ENCODE assay signal across 18 cellular contexts in genomic region chr11:120603071-120603470, GRCh38.
DNase-seq lines count a peak whose midpoint lies in the region; ATAC-seq, FAIRE-seq and TF ChIP-seq lines count a peak whose summit lies in the region.
"Had no signal": no experiment of that assay in that cellular context is flagged by ENCODE, and none has a peak within 500 bp of the region (broad histone marks: within the 10 kb centered on the region; RNA-seq: fewer than 3 reads in every experiment).

No MANE protein-coding gene starts in this region.

- H3K27me3 Mint-ChIP-seq in neural progenitor cell (ENCODE audit: insufficient read depth, low read depth), result peaks cover 40% of the 10 kb centered on the region

- H3K36me3 Mint-ChIP-seq in neural progenitor cell, result peaks cover 2% of the 10 kb centered on the region
- H3K36me3 Mint-ChIP-seq: CD4-positive, alpha-beta memory T cell; IgD-negative memory B cell had no signal

- H4K20me1 ChIP-seq in neural progenitor cell (ENCODE audit: low read depth), result peaks cover 1% of the 10 kb centered on the region

- H3K9me3 Mint-ChIP-seq in neural progenitor cell, result no peaks in the 10 kb centered on the region
- H3K9me3 Mint-ChIP-seq: CD4-positive, alpha-beta memory T cell; IgD-negative memory B cell had no signal

- no peak overlapping the region for H3K4me3 Mint-ChIP-seq in neural progenitor cell
- H3K4me3 Mint-ChIP-seq: B cell; CD4-positive, alpha-beta memory T cell; IgD-negative memory B cell had no signal

- peak overlapping the region; percentile 67 for H3K27ac Mint-ChIP-seq in neural progenitor cell
- H3K27ac Mint-ChIP-seq: B cell; CD4-positive, alpha-beta memory T cell; IgD-negative memory B cell had no signal

- no peak overlapping the region for H2AFZ ChIP-seq in neural progenitor cell (replicated peaks)
- H2AFZ ChIP-seq: GM23248 had no signal

- no peaks in the 10 kb centered on the region for H3F3A ChIP-seq in neural progenitor cell (ENCODE audit: low read depth)

- no peaks in the 10 kb centered on the region for H3K79me2 ChIP-seq in neural progenitor cell (ENCODE audit: low read depth)

- H3K36me3 ChIP-seq in bronchial epithelial cell (ENCODE audit: control insufficient read depth, insufficient read depth, low read length) (no peaks in the 10 kb centered on the region), neural progenitor cell (no peaks in the 10 kb centered on the region)

- no peak for ATAC-seq in HG03159 (IDR thresholded peaks at IDR 0.05; ENCODE audit: unreplicated experiment)

- DNase-seq in HTR-8/SVneo (ENCODE audit: insufficient read length, low spot score), result no peak
- DNase-seq in bronchial epithelial cell (ENCODE audit: low read depth), result no peak
- DNase-seq in neural progenitor cell (ENCODE audit: low spot score), result no peak
- no peak for DNase-seq in DMS153 treated with DMSO at 0.1 percent for 48 hours (lab: John Stamatoyannopoulos, UW; ENCODE audit: unreplicated experiment)
- no peak for DNase-seq in stimulated activated naive CD4-positive, alpha-beta T cell treated with Interleukin-2 at 50 U/mL for 16 hours (lab: John Stamatoyannopoulos, UW)
- DNase-seq in midbrain (lab: John Stamatoyannopoulos, UW), result no peak
- DNase-seq: CD4-positive, alpha-beta memory T cell; DMS79 treated with DMSO at 0.1 percent for 48 hours; EL; GM23248; H7 had no signal

- no peak overlapping the region for H3K4me3 ChIP-seq in bronchial epithelial cell (ENCODE audit: low read depth, low read length)
- H3K4me3 ChIP-seq in neural progenitor cell, result no peak overlapping the region
- H3K4me3 ChIP-seq: GM23248 had no signal

- no peaks in the 10 kb centered on the region for H3K27me3 ChIP-seq in bronchial epithelial cell (ENCODE audit: control insufficient read depth, insufficient read depth, low read length)
- H3K27me3 ChIP-seq in neural progenitor cell, result peaks cover 9% of the 10 kb centered on the region

- FAIRE-seq in HTR-8/SVneo (lab: Jason Lieb, UNC) (peak; percentile 71), bronchial epithelial cell (lab: Jason Lieb, UNC) (peak; percentile 28)
- FAIRE-seq: A204.1, G401.6, GM18507 had no signal

- no peak overlapping the region for H3K27ac ChIP-seq in neural progenitor cell
- H3K27ac ChIP-seq: C4-2B, GM23248 had no signal

- TF ChIP-seq CTCF in bronchial epithelial cell (IDR thresholded peaks at IDR 0.05; ENCODE audit: insufficient read depth, low read length, severe bottlenecking), result no peak
- no peak for TF ChIP-seq CTCF in neural progenitor cell (IDR thresholded peaks at IDR 0.05)

- H3K4me2 ChIP-seq in neural progenitor cell, result no peak overlapping the region

- H3K9ac ChIP-seq in neural progenitor cell, result no peak overlapping the region
- H3K9ac ChIP-seq: GM23248 had no signal

- no peaks in the 10 kb centered on the region for H3K9me3 ChIP-seq in neural progenitor cell (ENCODE audit: low read depth)

- peaks cover 87% of the 10 kb centered on the region for H3K4me1 Mint-ChIP-seq in neural progenitor cell
- H3K4me1 Mint-ChIP-seq: B cell; CD4-positive, alpha-beta memory T cell had no signal

- H3K4me1 ChIP-seq in neural progenitor cell, result peaks cover 8% of the 10 kb centered on the region
